ENCODE assay signal across 12 cellular contexts in the genomic region with DNA sequence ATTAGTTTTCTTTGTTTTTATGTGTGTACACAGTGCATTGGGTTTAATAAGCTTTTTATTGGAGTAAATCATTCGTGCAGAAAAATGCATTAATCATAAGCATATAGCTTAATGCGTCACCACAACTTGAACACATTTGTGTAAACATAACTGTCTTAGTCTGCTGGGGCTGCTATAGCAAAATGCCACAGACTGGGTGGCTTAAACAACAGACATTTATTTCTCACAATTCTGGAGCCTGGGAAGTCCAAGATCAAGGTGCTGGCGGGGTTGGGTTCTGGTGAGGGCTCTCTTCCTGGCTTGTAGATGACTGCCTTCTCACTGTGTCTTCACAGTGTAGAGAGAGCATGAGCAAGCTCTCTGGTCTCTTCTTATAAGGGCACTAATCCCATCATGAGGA. TPM values are rescaled to one million over a fixed set of nuclear protein-coding genes. Genes with fewer than 3 reads are reported as not detected.
DNase-seq lines count a peak whose midpoint lies in the region; ATAC-seq and TF ChIP-seq lines count a peak whose summit lies in the region.
"Had no signal": no experiment of that assay in that cellular context is flagged by ENCODE, and none has a peak within 500 bp of the region (broad histone marks: within the 10 kb centered on the region; RNA-seq: fewer than 3 reads in every experiment).

No MANE protein-coding gene starts in this region.

- H3K9ac ChIP-seq in BLaER1 treated with 17β-estradiol and CSF1 and Interleukin-3, amounts not matched to agents 10 nM and 100 nM = peak overlapping the region in 4 of 11 experiments; percentile 32 to 70 (median 48); a peak in 4 of 22 replicates

- no peak overlapping the region; a peak in 1 of 20 replicates for H3K4me3 ChIP-seq in BLaER1 treated with 17β-estradiol and CSF1 and Interleukin-3, amounts not matched to agents 10 nM and 100 nM
- H3K4me3 ChIP-seq in MG63 (peak overlapping the region; percentile 42), astrocyte of the spinal cord (ENCODE audit: low read depth, low read length) (peak overlapping the region; percentile 22)
- H3K4me3 ChIP-seq: prostate gland had no signal

- H3K9me3 ChIP-seq in BLaER1 treated with 17β-estradiol and CSF1 and Interleukin-3, amounts not matched to agents 10 nM and 100 nM (replicated peaks in 1 of 11) = no peaks in the 10 kb centered on the region
- H3K9me3 ChIP-seq in MG63 = no peaks in the 10 kb centered on the region
- H3K9me3 ChIP-seq: prostate gland had no signal

- H3K4me2 ChIP-seq in BLaER1 treated with 17β-estradiol and CSF1 and Interleukin-3, amounts not matched to agents 10 nM and 100 nM = peak overlapping the region in 6 of 11 experiments; percentile 47 to 90 (median 68); a peak in 11 of 22 replicates

- no peaks in the 10 kb centered on the region for H4K20me1 ChIP-seq in BLaER1 treated with 17β-estradiol and CSF1 and Interleukin-3, amounts not matched to agents 10 nM and 100 nM

- H3K27ac ChIP-seq in BLaER1 treated with 17β-estradiol and CSF1 and Interleukin-3, amounts not matched to agents 10 nM and 100 nM = peak overlapping the region in 6 of 11 experiments; percentile 8 to 82 (median 50); a peak in 7 of 22 replicates
- H3K27ac ChIP-seq: prostate gland had no signal

- in situ Hi-C loops in astrocyte of the spinal cord (cut with HindIII; ENCODE audit: low sequenced_read_pairs) = no loop called here

- peak; percentile 67 for DNase-seq in MG63
- peak; percentile 53 for DNase-seq in astrocyte of the spinal cord (ENCODE audit: low read depth, low spot score)
- peak; percentile 86 for DNase-seq in iris pigment epithelial cell (ENCODE audit: low read depth)
- no peak for DNase-seq in NCI-H510A treated with DMSO at 0.1 percent for 48 hours (lab: John Stamatoyannopoulos, UW)
- DNase-seq in stimulated activated CD4-positive, alpha-beta T cell treated with anti-CD3 and anti-CD28 coated beads, Interleukin-2, amount 100 ng/mL, for 48 hours = no peak
- no peak for DNase-seq in COLO829 (ENCODE audit: low spot score)
- DNase-seq: DMS53, dorsolateral prefrontal cortex, NCI-H1105 treated with DMSO at 0.1 percent for 48 hours had no signal

- no peak for TF ChIP-seq CTCF in astrocyte of the spinal cord (IDR thresholded peaks at IDR 0.05; ENCODE audit: low read depth, low read length)

- no peak for ATAC-seq in HG03045 (IDR thresholded peaks at IDR 0.05; ENCODE audit: unreplicated experiment)

- H3K4me1 ChIP-seq in BLaER1 treated with 17β-estradiol and CSF1 and Interleukin-3, amounts not matched to agents 10 nM and 100 nM = peaks cover 3 to 39% (median 21%) of the 10 kb centered on the region in 10 experiments; a peak in 19 of 20 replicates
- H3K4me1 ChIP-seq: prostate gland had no signal

- H3K36me3 ChIP-seq in BLaER1 treated with 17β-estradiol and CSF1 and Interleukin-3, amounts not matched to agents 10 nM and 100 nM = no peaks in the 10 kb centered on the region
- peaks cover 12% of the 10 kb centered on the region for H3K36me3 ChIP-seq in MG63
- H3K36me3 ChIP-seq: prostate gland had no signal

- H3K27me3 ChIP-seq in BLaER1 treated with 17β-estradiol and CSF1 and Interleukin-3, amounts not matched to agents 10 nM and 100 nM = no peaks in the 10 kb centered on the region
- H3K27me3 ChIP-seq in MG63 = no peaks in the 10 kb centered on the region
- H3K27me3 ChIP-seq: dorsolateral prefrontal cortex had no signal

RNA-seq across cellular contexts. Expression of a gene that starts 17.6 kb away (rescaled TPM):
- 1.6 and 6.0 TPM in 2 replicates for total RNA-seq in MG63 (2014; rRNA removed; shearing (Covaris generic); ENCODE audit: low replicate concordance)

RNA-seq across cellular contexts. Expression of a gene that starts 57.4 kb away (rescaled TPM):
- total RNA-seq in MG63 (2014; rRNA removed; shearing (Covaris generic); ENCODE audit: low replicate concordance) = 1.6 and 5.9 TPM in 2 replicates

Comparison
In these comparisons a context has a peak if more than half of its experiments do, and no peak if none do; other contexts are left out.
1. H3K4me3 ChIP-seq: peak in MG63 (single experiment) and astrocyte of the spinal cord (single experiment); none in BLaER1 treated with 17β-estradiol and CSF1 and Interleukin-3, amounts not matched to agents 10 nM and 100 nM (0 of 10).
2. DNase-seq: peak in MG63 (single experiment), astrocyte of the spinal cord (single experiment) and iris pigment epithelial cell (single experiment); none in NCI-H510A treated with DMSO at 0.1 percent for 48 hours (single experiment), stimulated activated CD4-positive, alpha-beta T cell treated with anti-CD3 and anti-CD28 coated beads, Interleukin-2, amount 100 ng/mL, for 48 hours (0 of 2) and COLO829 (single experiment).